1 cellular context compared by ENCODE assay signal in genomic region chr16:2775317-2775716, GRCh38.
TF ChIP-seq lines count a peak whose summit lies in the region.

No MANE protein-coding gene starts in this region.

TF ChIP-seq in HCT116, 20 proteins besides CTCF, POLR2A, EP300 and RAD21 (continued from another document):
- no peak for TF ChIP-seq ZBTB33 (IDR thresholded peaks at IDR 0.05; ENCODE audit: extremely low read depth, insufficient replicate concordance, low read length)
- TF ChIP-seq SIN3A (IDR thresholded peaks at IDR 0.05; ENCODE audit: low read depth): no peak
- no peak for TF ChIP-seq JUND (IDR thresholded peaks at IDR 0.05)
- TF ChIP-seq MAX (IDR thresholded peaks at IDR 0.05): no peak
